Comparison of ENCODE assay signal across 8 cellular contexts in the genomic region with DNA sequence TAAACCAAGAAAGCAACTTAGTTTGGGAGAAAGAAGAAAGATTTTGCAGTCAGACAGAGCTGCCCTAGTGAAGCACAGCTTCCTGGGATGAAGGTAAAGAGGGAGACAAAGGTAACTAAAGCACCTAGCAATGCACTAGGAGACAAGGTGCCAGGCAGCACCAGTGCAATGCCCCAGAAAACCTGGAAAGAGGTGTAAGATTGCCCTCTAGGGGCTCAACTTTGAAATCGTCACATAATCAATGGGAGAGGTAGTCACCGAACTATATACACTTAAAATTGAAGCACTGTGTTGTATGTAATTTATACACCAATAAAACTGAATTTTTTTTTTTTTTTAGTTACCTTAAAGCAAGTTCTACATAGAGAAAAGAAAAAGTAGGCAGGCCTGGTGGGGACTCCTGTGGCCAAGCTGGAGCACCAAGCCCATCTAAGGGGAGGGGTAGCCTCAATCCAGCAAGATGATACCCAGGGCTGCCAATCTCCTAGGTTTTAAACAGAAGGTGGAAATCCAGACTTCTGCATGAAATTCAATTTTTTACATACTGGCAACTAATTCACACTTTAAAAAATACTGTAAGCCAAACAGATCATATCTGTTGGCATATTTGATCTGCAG. TPM values are rescaled to one million over a fixed set of nuclear protein-coding genes. Genes with fewer than 3 reads are reported as not detected.
DNase-seq lines count a peak whose midpoint lies in the region; FAIRE-seq and TF ChIP-seq lines count a peak whose summit lies in the region.

No MANE protein-coding gene starts in this region.

- intact Hi-C loops in kidney (cut with DNase I): no loop called here

- H3K4me3 Mint-ChIP-seq in activated CD4-positive, alpha-beta memory T cell treated with anti-CD3 and anti-CD28 coated beads, Interleukin-2, amount 10 ng/mL, durations not matched to agents 7 days and 5 days: no peak overlapping the region

- DNase-seq in SIG-M5 treated with dmso at 0.1 percent for 504 hours (lab: John Stamatoyannopoulos, UW; ENCODE audit: unreplicated experiment) (peak; percentile 31), SIG-M5 (lab: John Stamatoyannopoulos, UW) (no peak), NCI-H146 (lab: John Stamatoyannopoulos, UW) (peak; percentile 25), adipocyte (ENCODE audit: low read depth) (peak; percentile 66), kidney (no peak), GM12892 (ENCODE audit: insufficient read length) (no peak)
- no peak for DNase-seq in activated CD4-positive, alpha-beta memory T cell treated with anti-CD3 and anti-CD28 coated beads, Interleukin-2, amount 10 ng/mL, durations not matched to agents 7 days and 5 days
- no peak for DNase-seq in activated CD8-positive, alpha-beta memory T cell treated with anti-CD3 and anti-CD28 coated beads, Interleukin-2, amount 50 U/mL, for 48 hours

- peak overlapping the region; percentile 60 for H3K9ac ChIP-seq in adipocyte (ENCODE audit: low read length)
- no peak overlapping the region for H3K9ac ChIP-seq in kidney (ENCODE audit: low read length in 2 of 2)

- FAIRE-seq in kidney (lab: Jason Lieb, UNC) (no peak), GM12892 (lab: Jason Lieb, UNC) (no peak)

- peaks cover 16% of the 10 kb centered on the region for H3K4me1 Mint-ChIP-seq in activated CD4-positive, alpha-beta memory T cell treated with anti-CD3 and anti-CD28 coated beads, Interleukin-2, amount 10 ng/mL, durations not matched to agents 7 days and 5 days

- no peaks in the 10 kb centered on the region for H3K27me3 ChIP-seq in adipocyte (replicated peaks; ENCODE audit: control insufficient read depth, insufficient read depth, low read length)

- H3K4me1 ChIP-seq in adipocyte (ENCODE audit: control insufficient read depth, insufficient read depth, low read length) (peaks cover 17% of the 10 kb centered on the region), kidney (ENCODE audit: control insufficient read depth in 1 of 2, insufficient read depth in 1 of 2, low read depth in 1 of 2, low read length in 2 of 2) (no peaks in the 10 kb centered on the region)

- no peak for TF ChIP-seq POLR2A in GM12892 (IDR thresholded peaks at IDR 0.05; ENCODE audit: low read depth, low read length)

- no peak overlapping the region for H3K27ac ChIP-seq in kidney (ENCODE audit: low read depth in 2 of 2, low read length in 2 of 2)

- H3K27me3 Mint-ChIP-seq in activated CD4-positive, alpha-beta memory T cell treated with anti-CD3 and anti-CD28 coated beads, Interleukin-2, amount 10 ng/mL, durations not matched to agents 7 days and 5 days: no peaks in the 10 kb centered on the region

- H3K9me3 ChIP-seq in adipocyte (ENCODE audit: control insufficient read depth, low read length) (no peaks in the 10 kb centered on the region), kidney (ENCODE audit: control insufficient read depth in 1 of 2, low read length in 2 of 2) (no peaks in the 10 kb centered on the region)

- POLR2A ChIA-PET in activated CD4-positive, alpha-beta memory T cell treated with anti-CD3 and anti-CD28 coated beads, Interleukin-2, amount 10 ng/mL, durations not matched to agents 7 days and 5 days (lab: Charles Lee): interaction anchor here (0.8 kb wide), 1 partner anchor 18 kb away, joined by 3 read pairs; no protein-coding TSS in a partner anchor

- H3K36me3 Mint-ChIP-seq in activated CD4-positive, alpha-beta memory T cell treated with anti-CD3 and anti-CD28 coated beads, Interleukin-2, amount 10 ng/mL, durations not matched to agents 7 days and 5 days (ENCODE audit: low read depth): peaks cover 81% of the 10 kb centered on the region

- H3K4me3 ChIP-seq in adipocyte (ENCODE audit: low read length) (peak overlapping the region; percentile 12), kidney (ENCODE audit: low read length in 2 of 2) (no peak overlapping the region)

- no peaks in the 10 kb centered on the region for H3K9me3 Mint-ChIP-seq in activated CD4-positive, alpha-beta memory T cell treated with anti-CD3 and anti-CD28 coated beads, Interleukin-2, amount 10 ng/mL, durations not matched to agents 7 days and 5 days

- CTCF ChIA-PET in activated CD4-positive, alpha-beta memory T cell treated with anti-CD3 and anti-CD28 coated beads, Interleukin-2, amount 10 ng/mL, durations not matched to agents 7 days and 5 days (lab: Charles Lee): interaction anchor here (0.7 to 2.0 kb wide), 3 partner anchors 12 to 148 kb away, joined by 3 to 9 read pairs (median 3); no protein-coding TSS in a partner anchor

- TF ChIP-seq CTCF in kidney (IDR thresholded peaks at IDR 0.05; ENCODE audit: borderline replicate concordance, extremely low read depth, insufficient read depth): peak; percentile 13

- H3K27ac Mint-ChIP-seq in activated CD4-positive, alpha-beta memory T cell treated with anti-CD3 and anti-CD28 coated beads, Interleukin-2, amount 10 ng/mL, durations not matched to agents 7 days and 5 days: no peak overlapping the region

- H3K36me3 ChIP-seq in adipocyte (ENCODE audit: control insufficient read depth, insufficient read depth, low read length, severe bottlenecking) (peaks cover 33% of the 10 kb centered on the region), kidney (ENCODE audit: control insufficient read depth in 1 of 2, insufficient read depth in 2 of 2, low read length in 2 of 2) (peaks cover 30 to 33% of the 10 kb centered on the region in 2 donors)

RNA-seq across cellular contexts. Expression of gene CDK5RAP2, which starts 48.2 kb away (rescaled TPM):
- total RNA-seq in kidney: 35.3 TPM
- polyA plus RNA-seq in kidney (ENCODE audit: insufficient read depth, low read depth, low replicate concordance): 20.9 TPM
- 10 to 100 TPM; 84.2 to 98.9 TPM for total RNA-seq in activated CD4-positive, alpha-beta memory T cell treated with anti-CD3 and anti-CD28 coated beads, Interleukin-2, amount 10 ng/mL, durations not matched to agents 7 days and 5 days
- polyA plus RNA-seq in GM12892 (2012; ENCODE audit: missing spikeins): 22.5 TPM

Comparison
In these comparisons a context has a peak if more than half of its experiments do, and no peak if none do; other contexts are left out.
1. DNase-seq: peak in SIG-M5 treated with dmso at 0.1 percent for 504 hours (single experiment), NCI-H146 (single experiment) and adipocyte (single experiment); none in SIG-M5 (single experiment), kidney (single experiment), activated CD4-positive, alpha-beta memory T cell treated with anti-CD3 and anti-CD28 coated beads, Interleukin-2, amount 10 ng/mL, durations not matched to agents 7 days and 5 days (single experiment), activated CD8-positive, alpha-beta memory T cell treated with anti-CD3 and anti-CD28 coated beads, Interleukin-2, amount 50 U/mL, for 48 hours (single experiment) and GM12892 (single experiment).